ENCODE assay signal across 9 cellular contexts in genomic region chr16:47672475-47672874, GRCh38.
"Had no signal": no experiment of that assay in that cellular context is flagged by ENCODE, and none has a peak within 500 bp of the region (broad histone marks: within the 10 kb centered on the region; RNA-seq: fewer than 3 reads in every experiment).

No MANE protein-coding gene starts in this region.

- H3K9ac ChIP-seq: KMS-11 had no signal

- DNase-seq: H7, HFFc6, Karpas-422, KBM-7 had no signal

- H3K27ac ChIP-seq: HL-60, KMS-11 had no signal

- H2AFZ ChIP-seq: GM23338 had no signal

- H3K4me3 ChIP-seq: GM23338, HAP-1 had no signal

- ATAC-seq: GM23338, HCT116 had no signal

- H3K4me2 ChIP-seq: GM23338, KMS-11 had no signal

- H3K9me3 ChIP-seq: HAP-1 had no signal
